Comparison of ENCODE assay signal across 27 cellular contexts in genomic region chr4:15786743-15787142, GRCh38. TPM values are rescaled to one million over a fixed set of nuclear protein-coding genes. Genes with fewer than 3 reads are reported as not detected.
"Had no signal": no experiment of that assay in that cellular context is flagged by ENCODE, and none has a peak within 500 bp of the region (broad histone marks: within the 10 kb centered on the region; RNA-seq: fewer than 3 reads in every experiment).

No MANE protein-coding gene starts in this region.

- H3K9me3 Mint-ChIP-seq: IgD-negative memory B cell had no signal

- H3K9ac ChIP-seq: KMS-11 had no signal

- H3K4me2 ChIP-seq: KMS-11 had no signal

- DNase-seq: Kasumi-1; MM.1S; MV-4-11; NCI-H1048; NCI-H1105; NCI-H1417 treated with DMSO at 0.1 percent for 48 hours; NCI-H146; NCI-H1694 treated with DMSO at 0.1 percent for 48 hours; NCI-H2029; NCI-H2081 treated with DMSO at 0.1 percent for 48 hours; NCI-H2171; NCI-H226; NCI-H446; NCI-H510A; NCI-H524 treated with DMSO at 0.1 percent for 48 hours; NCI-H69; NCI-H774; NK-92 treated with Interleukin-12 subunit alpha and Interleukin-12 subunit beta, amount 100 ng/mL, for 24 hours; PC-3; SHP77 had no signal

- H3K4me3 ChIP-seq: K562 had no signal

- ATAC-seq: K562, Panc1, PC-3, SK-N-SH treated with all-trans-retinoic acid at 6 μM for 48 hours had no signal

- H3K4me3 Mint-ChIP-seq: IgD-negative memory B cell had no signal

- H3K27ac ChIP-seq: HL-60, KMS-11, RWPE1 had no signal

RNA-seq across cellular contexts. Expression of gene CD38, which starts 8.6 kb away (rescaled TPM):
- total RNA-seq: PC-3 had no signal
